Comparison of ENCODE assay signal across 10 cellular contexts in genomic region chr6:89985744-89986493, GRCh38.
A peak's percentile ranks its signal among the peaks of the same experiment; 100 is the strongest.
DNase-seq lines count a peak whose midpoint lies in the region; ATAC-seq and TF ChIP-seq lines count a peak whose summit lies in the region.
"Had no signal": no experiment of that assay in that cellular context is flagged by ENCODE, and none has a peak within 500 bp of the region (broad histone marks: within the 10 kb centered on the region; RNA-seq: fewer than 3 reads in every experiment).

No MANE protein-coding gene starts in this region.

- no peak for TF ChIP-seq POLR2A in gastroesophageal sphincter (IDR thresholded peaks at IDR 0.05)

- H3K36me3 ChIP-seq in gastroesophageal sphincter: no peaks in the 10 kb centered on the region
- no peaks in the 10 kb centered on the region for H3K36me3 ChIP-seq in osteoblast (ENCODE audit: insufficient read depth, low read length)
- H3K36me3 ChIP-seq: ovary had no signal

- no peak for TF ChIP-seq EP300 in gastroesophageal sphincter (IDR thresholded peaks at IDR 0.05)

- H3K27ac Mint-ChIP-seq in T-cell (peak overlapping the region; percentile 28 to 71), natural killer cell (no peak overlapping the region)

- H3K4me3 Mint-ChIP-seq in T-cell (no peak overlapping the region), natural killer cell (no peak overlapping the region)

- DNase-seq in EH (ENCODE audit: low read depth) (peak; percentile 96), T-cell (no peak), osteoblast (ENCODE audit: insufficient read length, low spot score, missing footprints) (peak; percentile 89), natural killer cell (no peak), NCI-H2029 treated with DMSO at 0.1 percent for 48 hours (lab: John Stamatoyannopoulos, UW) (no peak)
- DNase-seq: activated gamma-delta T cell, ovary had no signal

- no peak for ATAC-seq in T-cell (replicated peaks in 1 of 4)
- ATAC-seq in gastroesophageal sphincter: peak; percentile 38
- ATAC-seq in HG02870 (IDR thresholded peaks at IDR 0.05; ENCODE audit: unreplicated experiment): no peak
- no peak for ATAC-seq in HG02981 (IDR thresholded peaks at IDR 0.05; ENCODE audit: unreplicated experiment)
- ATAC-seq in natural killer cell: no peak

- peak overlapping the region; percentile 83 for H3K4me2 ChIP-seq in osteoblast (ENCODE audit: insufficient read depth, low read length)

- POLR2A ChIA-PET in T-cell (lab: Charles Lee): interaction anchor here in 1 of 2 donors (0.6 kb wide), 1 partner anchor 43 kb away, joined by 4 read pairs; no protein-coding TSS in a partner anchor

- H3K4me1 ChIP-seq in gastroesophageal sphincter: peaks cover 0 to 11% (median 0%) of the 10 kb centered on the region in 3 donors
- H3K4me1 ChIP-seq in osteoblast (ENCODE audit: insufficient read depth, low read length): peaks cover 52% of the 10 kb centered on the region

- H3K27ac ChIP-seq in gastroesophageal sphincter (peak overlapping the region in 1 of 4 donors; percentile 23), osteoblast (ENCODE audit: low read depth, low read length) (peak overlapping the region; percentile 99)
- H3K27ac ChIP-seq: ovary had no signal

- TF ChIP-seq CTCF in gastroesophageal sphincter (IDR thresholded peaks at IDR 0.05) (no peak), osteoblast (IDR thresholded peaks at IDR 0.05; ENCODE audit: extremely low read depth, low read depth, low read length) (no peak), natural killer cell (IDR thresholded peaks at IDR 0.05) (no peak)

- H4K20me1 ChIP-seq in osteoblast (ENCODE audit: insufficient read depth, low read length): no peaks in the 10 kb centered on the region

- CTCF ChIA-PET in T-cell (lab: Charles Lee): interaction anchor here (0.6 to 1.1 kb wide), 3 partner anchors 9 to 45 kb away, joined by 3 to 4 read pairs (median 4); no protein-coding TSS in a partner anchor

- no peaks in the 10 kb centered on the region for H3K79me2 ChIP-seq in osteoblast (ENCODE audit: insufficient read depth, low read length)

- H3K4me1 Mint-ChIP-seq in T-cell (peaks cover 58 to 79% (median 74%) of the 10 kb centered on the region in 3 donors), natural killer cell (peaks cover 12 to 32% of the 10 kb centered on the region in 2 donors)

- H2AFZ ChIP-seq in osteoblast (ENCODE audit: low read length): peak overlapping the region; percentile 64

- H3K36me3 Mint-ChIP-seq in T-cell (peaks cover 46% of the 10 kb centered on the region), natural killer cell (no peaks in the 10 kb centered on the region)

- H3K9me3 ChIP-seq in gastroesophageal sphincter: no peaks in the 10 kb centered on the region
- H3K9me3 ChIP-seq in osteoblast (ENCODE audit: low read depth, low read length): no peaks in the 10 kb centered on the region
- H3K9me3 ChIP-seq: ovary had no signal

- H3K27me3 Mint-ChIP-seq in T-cell (no peaks in the 10 kb centered on the region), natural killer cell (ENCODE audit: low read depth in 2 of 2) (no peaks in the 10 kb centered on the region)

- WGBS in gastroesophageal sphincter (ENCODE audit: low coverage in 1 of 2), 2 donors: 76 to 89% methylated on average over 7 to 9 of the region's 11 CpGs

- H3K9me3 Mint-ChIP-seq in T-cell (no peaks in the 10 kb centered on the region), natural killer cell (no peaks in the 10 kb centered on the region)

- no peak overlapping the region for H3K4me3 ChIP-seq in gastroesophageal sphincter
- H3K4me3 ChIP-seq in osteoblast (ENCODE audit: insufficient read depth, low read length): peak overlapping the region; percentile 52
- H3K4me3 ChIP-seq: ovary had no signal

- intact Hi-C loops in natural killer cell (cut with micrococcal nuclease): no loop called here

- H3K27me3 ChIP-seq in gastroesophageal sphincter (no peaks in the 10 kb centered on the region), osteoblast (ENCODE audit: insufficient read depth, low read length) (no peaks in the 10 kb centered on the region)
- H3K27me3 ChIP-seq: ovary had no signal

Comparison
In these comparisons a context has a peak if more than half of its experiments do, and no peak if none do; other contexts are left out.
1. DNase-seq: peak in EH (single experiment) and osteoblast (single experiment); none in T-cell (0 of 34), natural killer cell (single experiment) and NCI-H2029 treated with DMSO at 0.1 percent for 48 hours (single experiment).
2. H3K27ac Mint-ChIP-seq: peak in T-cell (2 of 2); none in natural killer cell (0 of 2).